In the genomic region with DNA sequence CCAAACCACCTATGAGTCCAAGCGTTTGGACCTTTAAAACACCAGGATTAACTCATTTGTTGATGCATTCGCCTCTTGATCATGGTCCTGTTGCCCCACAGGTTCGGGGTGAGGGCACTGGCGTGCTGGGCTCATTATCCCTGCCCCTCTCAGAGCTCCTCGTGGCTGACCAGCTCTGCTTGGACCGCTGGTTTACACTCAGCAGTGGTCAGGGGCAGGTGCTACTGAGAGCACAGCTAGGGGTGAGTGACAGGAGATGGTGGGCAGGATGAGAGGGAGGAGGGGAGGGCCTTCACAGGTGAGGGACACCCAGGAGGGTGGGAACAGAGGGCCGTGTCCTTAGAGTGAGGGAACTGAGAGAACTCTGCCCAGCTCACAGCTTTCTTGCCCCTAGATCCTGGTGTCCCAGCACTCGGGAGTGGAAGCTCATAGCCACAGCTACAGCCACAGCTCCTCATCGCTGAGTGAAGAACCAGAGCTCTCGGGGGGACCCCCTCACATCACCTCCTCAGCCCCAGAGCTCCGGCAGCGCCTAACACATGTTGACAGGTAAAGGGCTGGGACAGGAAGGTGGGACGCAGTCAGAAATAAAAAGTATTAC, we compare ENCODE assay signal across 22 cellular contexts. TPM values are rescaled to one million over a fixed set of nuclear protein-coding genes. Genes with fewer than 3 reads are reported as not detected.
A peak's percentile ranks its signal among the peaks of the same experiment; 100 is the strongest.
DNase-seq lines count a peak whose midpoint lies in the region; ATAC-seq and TF ChIP-seq lines count a peak whose summit lies in the region.
"Had no signal": no experiment of that assay in that cellular context is flagged by ENCODE, and none has a peak within 500 bp of the region (broad histone marks: within the 10 kb centered on the region; RNA-seq: fewer than 3 reads in every experiment).

No MANE protein-coding gene starts in this region.

- H3K4me1 Mint-ChIP-seq in T-helper 1 cell treated with Interleukin-12 subunit alpha and Interleukin-12 subunit beta and Interleukin-4 antibody, amounts not matched to agents 30 μg/mL and 1 μg/mL, for 36 hours (ENCODE audit: low read depth): peaks cover 35% of the 10 kb centered on the region
- peaks cover 38 to 69% (median 52%) of the 10 kb centered on the region in 4 donors for H3K4me1 Mint-ChIP-seq in CD4-positive, alpha-beta memory T cell
- H3K4me1 Mint-ChIP-seq in nephron progenitor cell: peaks cover 5% of the 10 kb centered on the region

- no peaks in the 10 kb centered on the region for H3K9me3 Mint-ChIP-seq in T-helper 1 cell treated with Interleukin-12 subunit alpha and Interleukin-12 subunit beta and Interleukin-4 antibody, amounts not matched to agents 30 μg/mL and 1 μg/mL, for 36 hours
- H3K9me3 Mint-ChIP-seq in CD4-positive, alpha-beta memory T cell: no peaks in the 10 kb centered on the region
- no peaks in the 10 kb centered on the region for H3K9me3 Mint-ChIP-seq in activated naive CD4-positive, alpha-beta T cell treated with anti-CD3 and anti-CD28 coated beads, Interleukin-2, amount 50 U/mL, for 72 hours
- no peaks in the 10 kb centered on the region for H3K9me3 Mint-ChIP-seq in nephron progenitor cell
- H3K9me3 Mint-ChIP-seq: stimulated activated naive CD8-positive, alpha-beta T cell treated with anti-CD3 and anti-CD28 coated beads, Interleukin-15, amount 100 ng/mL, for 72 hours had no signal

- H3K4me3 ChIP-seq in CD4-positive, alpha-beta memory T cell (ENCODE audit: low read length in 2 of 2): no peak overlapping the region
- H3K4me3 ChIP-seq: dorsolateral prefrontal cortex, GM12878, right lobe of liver, SK-N-MC had no signal

- no peaks in the 10 kb centered on the region for H3K9me3 ChIP-seq in CD4-positive, alpha-beta memory T cell (ENCODE audit: control insufficient read depth in 1 of 2, low read length in 2 of 2)
- H3K9me3 ChIP-seq: right lobe of liver had no signal

- POLR2A ChIA-PET in CD4-positive, alpha-beta memory T cell (lab: Charles Lee; ENCODE audit: partially characterized antibody): interaction anchor here (1.0 to 4.0 kb wide), 4 partner anchors 15 to 46 kb away, joined by 3 to 16 read pairs (median 8); a partner anchor contains a TSS

- H3K27ac ChIP-seq in CD4-positive, alpha-beta memory T cell (ENCODE audit: low read depth, low read length): no peak overlapping the region
- H3K27ac ChIP-seq: right lobe of liver, SK-N-MC had no signal

- peak overlapping the region; percentile 52 for H3K27ac Mint-ChIP-seq in T-helper 1 cell treated with Interleukin-12 subunit alpha and Interleukin-12 subunit beta and Interleukin-4 antibody, amounts not matched to agents 30 μg/mL and 1 μg/mL, for 36 hours
- peak overlapping the region in 6 of 7 donors; percentile 42 to 86 (median 64) for H3K27ac Mint-ChIP-seq in CD4-positive, alpha-beta memory T cell
- peak overlapping the region; percentile 67 to 88 for H3K27ac Mint-ChIP-seq in activated naive CD4-positive, alpha-beta T cell treated with anti-CD3 and anti-CD28 coated beads, Interleukin-2, amount 50 U/mL, for 72 hours
- peak overlapping the region; percentile 77 for H3K27ac Mint-ChIP-seq in nephron progenitor cell

- H3K4me1 ChIP-seq in CD4-positive, alpha-beta memory T cell (ENCODE audit: insufficient read depth, low read length): peaks cover 54% of the 10 kb centered on the region
- H3K4me1 ChIP-seq: right lobe of liver had no signal

- no peak for TF ChIP-seq CTCF in nephron progenitor cell (IDR thresholded peaks at IDR 0.05)

- ATAC-seq in activated naive CD4-positive, alpha-beta T cell treated with anti-CD3 and anti-CD28 coated beads, Interleukin-2, amount 50 U/mL, for 72 hours: no peak
- ATAC-seq in GM21529 (IDR thresholded peaks at IDR 0.05; ENCODE audit: unreplicated experiment): no peak
- ATAC-seq in HG03108 (IDR thresholded peaks at IDR 0.05; ENCODE audit: unreplicated experiment): no peak
- ATAC-seq in sciatic nerve: no peak
- ATAC-seq: GM12878; stimulated activated naive CD8-positive, alpha-beta T cell treated with anti-CD3 and anti-CD28 coated beads, Interleukin-15, amount 100 ng/mL, for 72 hours had no signal

- CTCF ChIA-PET in CD4-positive, alpha-beta memory T cell (lab: Charles Lee; ENCODE audit: partially characterized antibody): interaction anchor here (1.2 to 5.9 kb wide), 5 partner anchors 9 to 47 kb away, joined by 4 to 22 read pairs (median 12); a partner anchor contains a TSS

- peaks cover 72% of the 10 kb centered on the region for H3K36me3 ChIP-seq in CD4-positive, alpha-beta memory T cell (ENCODE audit: insufficient read depth, low read length)

- DNase-seq in T-helper 1 cell (no peak), nephron progenitor cell (no peak), sciatic nerve (ENCODE audit: low spot score) (no peak)
- DNase-seq in CD4-positive, alpha-beta memory T cell: no peak
- no peak for DNase-seq in activated naive CD4-positive, alpha-beta T cell treated with anti-CD3 and anti-CD28 coated beads, Interleukin-2, amount 50 U/mL, for 72 hours (ENCODE audit: low spot score in 2 of 2)
- DNase-seq: 8988T; activated CD4-positive, alpha-beta T cell treated with anti-CD3 and anti-CD28 coated beads for 1 hour; activated CD8-positive, alpha-beta memory T cell treated with anti-CD3 and anti-CD28 coated beads, Interleukin-2, amount 50 U/mL, for 48 hours; dorsolateral prefrontal cortex; GOT3; Karpas-422; NCI-H1092; NCI-H2029 treated with DMSO at 0.1 percent for 48 hours; NCI-H510A; occipital lobe; right lobe of liver; stimulated activated naive CD8-positive, alpha-beta T cell treated with anti-CD3 and anti-CD28 coated beads, Interleukin-15, amount 100 ng/mL, for 72 hours had no signal

- no peak overlapping the region for H3K4me3 Mint-ChIP-seq in T-helper 1 cell treated with Interleukin-12 subunit alpha and Interleukin-12 subunit beta and Interleukin-4 antibody, amounts not matched to agents 30 μg/mL and 1 μg/mL, for 36 hours
- no peak overlapping the region for H3K4me3 Mint-ChIP-seq in CD4-positive, alpha-beta memory T cell
- no peak overlapping the region for H3K4me3 Mint-ChIP-seq in nephron progenitor cell
- H3K4me3 Mint-ChIP-seq: stimulated activated naive CD8-positive, alpha-beta T cell treated with anti-CD3 and anti-CD28 coated beads, Interleukin-15, amount 100 ng/mL, for 72 hours had no signal

- no peaks in the 10 kb centered on the region for H3K27me3 Mint-ChIP-seq in T-helper 1 cell treated with Interleukin-12 subunit alpha and Interleukin-12 subunit beta and Interleukin-4 antibody, amounts not matched to agents 30 μg/mL and 1 μg/mL, for 36 hours (ENCODE audit: low read depth)
- H3K27me3 Mint-ChIP-seq in CD4-positive, alpha-beta memory T cell: no peaks in the 10 kb centered on the region
- no peaks in the 10 kb centered on the region for H3K27me3 Mint-ChIP-seq in nephron progenitor cell (ENCODE audit: low read depth, poor library complexity)
- H3K27me3 Mint-ChIP-seq: stimulated activated naive CD8-positive, alpha-beta T cell treated with anti-CD3 and anti-CD28 coated beads, Interleukin-15, amount 100 ng/mL, for 72 hours had no signal

- intact Hi-C loops in CD4-positive, alpha-beta memory T cell (cut with micrococcal nuclease): no loop called here
- intact Hi-C loops in sciatic nerve (cut with DNase I): no loop called here

- no peaks in the 10 kb centered on the region for H3K27me3 ChIP-seq in CD4-positive, alpha-beta memory T cell (ENCODE audit: insufficient read depth, low read length)
- H3K27me3 ChIP-seq: dorsolateral prefrontal cortex, right lobe of liver had no signal

- peaks cover 72% of the 10 kb centered on the region for H3K36me3 Mint-ChIP-seq in T-helper 1 cell treated with Interleukin-12 subunit alpha and Interleukin-12 subunit beta and Interleukin-4 antibody, amounts not matched to agents 30 μg/mL and 1 μg/mL, for 36 hours (ENCODE audit: low read depth)
- H3K36me3 Mint-ChIP-seq in CD4-positive, alpha-beta memory T cell: peaks cover 70 to 73% of the 10 kb centered on the region in 2 donors
- H3K36me3 Mint-ChIP-seq in activated naive CD4-positive, alpha-beta T cell treated with anti-CD3 and anti-CD28 coated beads, Interleukin-2, amount 50 U/mL, for 72 hours: peaks cover 29 to 72% of the 10 kb centered on the region in 2 donors
- peaks cover 72% of the 10 kb centered on the region for H3K36me3 Mint-ChIP-seq in nephron progenitor cell (ENCODE audit: low read depth)

RNA-seq across cellular contexts. Expression of a gene that starts 10.1 kb away (rescaled TPM):
- total RNA-seq in CD4-positive, alpha-beta memory T cell: 1 to 10 TPM; 2.6 to 3.4 TPM
- polyA plus RNA-seq in CD4-positive, alpha-beta memory T cell: 1 to 10 TPM; 1.8 to 4.8 TPM
- 100 to 1,000 TPM in 1 of 2 donors, 10 to 100 TPM in 1; 99.7 to 112 TPM for total RNA-seq in activated naive CD4-positive, alpha-beta T cell treated with anti-CD3 and anti-CD28 coated beads, Interleukin-2, amount 50 U/mL, for 72 hours
- 40.0 TPM for total RNA-seq in sciatic nerve

RNA-seq across cellular contexts. Expression of a gene that starts 14.2 kb away (rescaled TPM):
- total RNA-seq in CD4-positive, alpha-beta memory T cell: 100 to 1,000 TPM; 249 to 258 TPM
- 100 to 1,000 TPM; 395 to 690 TPM for polyA plus RNA-seq in CD4-positive, alpha-beta memory T cell
- total RNA-seq in activated naive CD4-positive, alpha-beta T cell treated with anti-CD3 and anti-CD28 coated beads, Interleukin-2, amount 50 U/mL, for 72 hours: 100 to 1,000 TPM; 159 to 197 TPM
- 85.9 TPM for total RNA-seq in sciatic nerve

RNA-seq across cellular contexts. Expression of a gene that starts 15.9 kb away (rescaled TPM):
- 100 to 1,000 TPM; 567 to 589 TPM for total RNA-seq in CD4-positive, alpha-beta memory T cell
- polyA plus RNA-seq in CD4-positive, alpha-beta memory T cell: 1,000 to 10,000 TPM; 2,141 to 3,317 TPM
- total RNA-seq in activated naive CD4-positive, alpha-beta T cell treated with anti-CD3 and anti-CD28 coated beads, Interleukin-2, amount 50 U/mL, for 72 hours: 1,000 to 10,000 TPM; 1,014 to 1,193 TPM
- 993 TPM for total RNA-seq in sciatic nerve

RNA-seq across cellular contexts. Expression of a gene that starts 24.2 kb away (rescaled TPM):
- 10 to 100 TPM; 16.3 to 19.6 TPM for total RNA-seq in CD4-positive, alpha-beta memory T cell
- polyA plus RNA-seq in CD4-positive, alpha-beta memory T cell: 1 to 10 TPM in 1 of 2 donors, under 1 TPM in 1; 0.27 to 3.9 TPM
- 10 to 100 TPM in 1 of 2 donors, 1 to 10 TPM in 1; 7.1 to 15.0 TPM for total RNA-seq in activated naive CD4-positive, alpha-beta T cell treated with anti-CD3 and anti-CD28 coated beads, Interleukin-2, amount 50 U/mL, for 72 hours
- 9.0 TPM for total RNA-seq in sciatic nerve

RNA-seq across cellular contexts. Expression of a gene that starts 25.9 kb away (rescaled TPM):
- total RNA-seq in CD4-positive, alpha-beta memory T cell: 1,000 to 10,000 TPM; 5,438 to 5,728 TPM
- polyA plus RNA-seq in CD4-positive, alpha-beta memory T cell: 1,000 to 10,000 TPM; 6,058 to 8,691 TPM
- total RNA-seq in activated naive CD4-positive, alpha-beta T cell treated with anti-CD3 and anti-CD28 coated beads, Interleukin-2, amount 50 U/mL, for 72 hours: 1,000 to 10,000 TPM; 5,050 to 5,339 TPM
- 2,818 TPM for total RNA-seq in sciatic nerve
